30 cellular contexts compared by ENCODE assay signal in the genomic region with DNA sequence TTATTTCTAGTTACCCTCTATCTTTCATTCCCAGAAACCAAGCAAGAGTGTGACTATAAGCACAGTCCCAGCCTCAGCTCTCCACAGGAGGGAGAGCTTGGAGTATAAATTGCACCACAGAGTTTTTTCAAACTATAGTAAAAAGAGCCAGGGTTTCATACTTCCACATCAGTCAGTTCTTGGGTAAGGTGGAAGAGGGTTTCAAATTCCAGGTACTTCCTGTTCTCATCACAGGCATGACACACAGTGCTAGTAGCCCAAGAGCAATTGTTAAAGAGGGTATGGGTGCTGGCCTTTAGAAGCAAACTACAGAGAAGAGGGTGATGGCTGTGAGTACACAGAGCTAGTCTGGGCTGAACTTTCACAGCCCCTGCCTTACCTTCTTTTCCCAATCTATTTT. TPM values are rescaled to one million over a fixed set of nuclear protein-coding genes. Genes with fewer than 3 reads are reported as not detected.
"Had no signal": no experiment of that assay in that cellular context is flagged by ENCODE, and none has a peak within 500 bp of the region (broad histone marks: within the 10 kb centered on the region; RNA-seq: fewer than 3 reads in every experiment).

No MANE protein-coding gene starts in this region.

- H3K9ac ChIP-seq: KMS-11 had no signal

- H3K4me1 ChIP-seq: Peyer's patch had no signal

- H3K4me2 ChIP-seq: KMS-11 had no signal

- ATAC-seq: activated T-cell treated with anti-CD3 and anti-CD28 coated beads, Interleukin-2, amount 50 U/mL, for 72 hours; activated T-helper 17 cell treated with anti-CD3 and anti-CD28 coated beads, Interleukin-2, amount 50 U/mL, for 72 hours; Right ventricle myocardium inferior; SK-N-SH treated with all-trans-retinoic acid at 6 μM for 48 hours had no signal

- H3K27ac ChIP-seq: KMS-11, Peyer's patch, VCaP had no signal

- H3K27me3 ChIP-seq: Peyer's patch had no signal

- H3K36me3 ChIP-seq: Peyer's patch had no signal

- H3K9me3 ChIP-seq: Peyer's patch had no signal

- H3K4me3 ChIP-seq: Peyer's patch had no signal

- DNase-seq: activated CD4-positive, alpha-beta memory T cell treated with anti-CD3 and anti-CD28 coated beads, Interleukin-2, amount 10 ng/mL, durations not matched to agents 7 days and 5 days; activated CD4-positive, alpha-beta T cell treated with anti-CD3 and anti-CD28 coated beads for 1 hour; activated CD4-positive, alpha-beta T cell treated with anti-CD3 and anti-CD28 coated beads for 48 hours; activated CD4-positive, CD25-positive, alpha-beta regulatory T cell; activated effector memory CD4-positive, alpha-beta T cell treated with anti-CD3 and anti-CD28 coated beads, Interleukin-2, amount 50 U/mL, for 16 hours; activated naive CD4-positive, alpha-beta T cell; activated naive CD4-positive, alpha-beta T cell treated with anti-CD3 and anti-CD28 coated beads, Interleukin-2, amount 50 U/mL, for 16 hours; activated naive CD8-positive, alpha-beta T cell treated with anti-CD3 and anti-CD28 coated beads for 36 hours; activated T-cell treated with anti-CD3 and anti-CD28 coated beads, Interleukin-2, amount 50 U/mL, for 1 hour; activated T-cell treated with anti-CD3 and anti-CD28 coated beads, Interleukin-2, amount 50 U/mL, for 72 hours; amniotic stem cell; aorta; NCI-H1105; NCI-H1417 treated with DMSO at 0.1 percent for 48 hours; NCI-H1930; NCI-H2081 treated with DMSO at 0.1 percent for 48 hours; NCI-H2171; NCI-H524; Peyer's patch; RPMI8226; SIG-M5; T-helper 1 cell; T-helper 2 cell; T-helper 9 cell had no signal

RNA-seq across cellular contexts. Expression of a gene that starts 5.7 kb away (rescaled TPM):
- total RNA-seq: activated CD4-positive, alpha-beta memory T cell treated with anti-CD3 and anti-CD28 coated beads, Interleukin-2, amount 10 ng/mL, durations not matched to agents 7 days and 5 days; activated CD8-positive, alpha-beta memory T cell treated with anti-CD3 and anti-CD28 coated beads for 36 hours; activated naive CD8-positive, alpha-beta T cell treated with anti-CD3 and anti-CD28 coated beads for 36 hours; activated T-cell treated with anti-CD3 and anti-CD28 coated beads, Interleukin-2, amount 50 U/mL, for 72 hours; activated T-helper 17 cell treated with anti-CD3 and anti-CD28 coated beads, Interleukin-2, amount 50 U/mL, for 72 hours; Peyer's patch had no signal
- polyA plus RNA-seq: aorta had no signal
